22 cellular contexts compared by ENCODE assay signal in genomic region chr19:30170495-30171137, GRCh38.
DNase-seq lines count a peak whose midpoint lies in the region; ATAC-seq, FAIRE-seq and TF ChIP-seq lines count a peak whose summit lies in the region.
"Had no signal": no experiment of that assay in that cellular context is flagged by ENCODE, and none has a peak within 500 bp of the region (broad histone marks: within the 10 kb centered on the region; RNA-seq: fewer than 3 reads in every experiment).

No MANE protein-coding gene starts in this region.

- H3K27me3 ChIP-seq in esophagus muscularis mucosa, result peaks cover 0 to 34% (median 0%) of the 10 kb centered on the region in 4 donors
- H3K27me3 ChIP-seq: BE2C had no signal

- no peak for TF ChIP-seq EP300 in esophagus muscularis mucosa (IDR thresholded peaks at IDR 0.05)

- no peak overlapping the region for H3K4me3 ChIP-seq in esophagus muscularis mucosa
- H3K4me3 ChIP-seq: GM23338 had no signal

- TF ChIP-seq CTCF in D721Med (IDR thresholded peaks at IDR 0.05; ENCODE audit: insufficient read depth, missing control alignments) (no peak), esophagus muscularis mucosa (IDR thresholded peaks at IDR 0.05) (no peak), chondrocyte (IDR thresholded peaks at IDR 0.05) (no peak)

- H3K4me1 Mint-ChIP-seq in chondrocyte (ENCODE audit: low read depth), result no peaks in the 10 kb centered on the region
- H3K4me1 Mint-ChIP-seq: GM23338, IgD-negative memory B cell had no signal

- H3K9me3 Mint-ChIP-seq in chondrocyte (ENCODE audit: low read depth), result peaks cover 5% of the 10 kb centered on the region
- H3K9me3 Mint-ChIP-seq: CD4-positive, alpha-beta T cell; GM23338; IgD-negative memory B cell had no signal

- no peak for ATAC-seq in sciatic nerve
- ATAC-seq: GM23338, HCT116 had no signal

- no peaks in the 10 kb centered on the region for H3K27me3 Mint-ChIP-seq in chondrocyte (ENCODE audit: low read depth)
- H3K27me3 Mint-ChIP-seq: CD4-positive, alpha-beta T cell; IgD-negative memory B cell had no signal

- H3K27ac Mint-ChIP-seq in chondrocyte (ENCODE audit: unreplicated experiment), result no peak overlapping the region
- H3K27ac Mint-ChIP-seq: CD4-positive, alpha-beta T cell; GM23338; IgD-negative memory B cell had no signal

- H3K9me3 ChIP-seq in esophagus muscularis mucosa, result no peaks in the 10 kb centered on the region
- H3K9me3 ChIP-seq: BE2C, Caco-2 had no signal

- H3K36me3 ChIP-seq in esophagus muscularis mucosa, result no peaks in the 10 kb centered on the region
- H3K36me3 ChIP-seq: BE2C had no signal

- H3K4me1 ChIP-seq in esophagus muscularis mucosa, result no peaks in the 10 kb centered on the region
- H3K4me1 ChIP-seq: BE2C, Caco-2 had no signal

- FAIRE-seq in D721Med (lab: Jason Lieb, UNC), result peak; percentile 73
- FAIRE-seq in HTR-8/SVneo (lab: Jason Lieb, UNC), result peak; percentile 97
- FAIRE-seq: GM18507 had no signal

- intact Hi-C loops in esophagus muscularis mucosa (cut with DNase I) (no loop called here), sciatic nerve (cut with DNase I) (no loop called here)

- no peak overlapping the region for H3K4me3 Mint-ChIP-seq in chondrocyte (ENCODE audit: unreplicated experiment)
- H3K4me3 Mint-ChIP-seq: CD4-positive, alpha-beta T cell; GM23338; IgD-negative memory B cell had no signal

- no peaks in the 10 kb centered on the region for H3K36me3 Mint-ChIP-seq in chondrocyte (ENCODE audit: low read depth)
- H3K36me3 Mint-ChIP-seq: IgD-negative memory B cell had no signal

- no peak for TF ChIP-seq POLR2A in esophagus muscularis mucosa (IDR thresholded peaks at IDR 0.05; ENCODE audit: low read depth)

- H3K27ac ChIP-seq in esophagus muscularis mucosa (replicated peaks in 1 of 4), result no peak overlapping the region
- H3K27ac ChIP-seq: C4-2B had no signal

- DNase-seq in D721Med (ENCODE audit: insufficient read length, low spot score) (no peak), HTR-8/SVneo (ENCODE audit: insufficient read length, low spot score) (no peak), esophagus muscularis mucosa (ENCODE audit: extremely low spot score) (peak; percentile 55), sciatic nerve (ENCODE audit: low spot score) (peak; percentile 4), chondrocyte (ENCODE audit: low spot score) (no peak), NCI-H510A treated with DMSO at 0.1 percent for 48 hours (lab: John Stamatoyannopoulos, UW) (no peak), C1 segment of cervical spinal cord (lab: John Stamatoyannopoulos, UW) (no peak)
- DNase-seq in activated T-cell treated with anti-CD3 and anti-CD28 coated beads, Interleukin-2, amount 50 U/mL, for 1 hour, result no peak
- DNase-seq: ACHN; BE2C; Caco-2; CD4-positive, alpha-beta T cell; DMS153; DMS79; GDM1; H7; KBM-7 had no signal

- WGBS in esophagus muscularis mucosa, result 84% methylated on average over 8 of the region's 8 CpGs

Comparison
In these comparisons a context has a peak if more than half of its experiments do, and no peak if none do; other contexts are left out.
1. DNase-seq: peak in esophagus muscularis mucosa (single experiment) and sciatic nerve (single experiment); none in D721Med (single experiment), HTR-8/SVneo (single experiment), chondrocyte (single experiment), activated T-cell treated with anti-CD3 and anti-CD28 coated beads, Interleukin-2, amount 50 U/mL, for 1 hour (single experiment), NCI-H510A treated with DMSO at 0.1 percent for 48 hours (single experiment) and C1 segment of cervical spinal cord (0 of 14).